15 cellular contexts compared by ENCODE assay signal in the genomic region with DNA sequence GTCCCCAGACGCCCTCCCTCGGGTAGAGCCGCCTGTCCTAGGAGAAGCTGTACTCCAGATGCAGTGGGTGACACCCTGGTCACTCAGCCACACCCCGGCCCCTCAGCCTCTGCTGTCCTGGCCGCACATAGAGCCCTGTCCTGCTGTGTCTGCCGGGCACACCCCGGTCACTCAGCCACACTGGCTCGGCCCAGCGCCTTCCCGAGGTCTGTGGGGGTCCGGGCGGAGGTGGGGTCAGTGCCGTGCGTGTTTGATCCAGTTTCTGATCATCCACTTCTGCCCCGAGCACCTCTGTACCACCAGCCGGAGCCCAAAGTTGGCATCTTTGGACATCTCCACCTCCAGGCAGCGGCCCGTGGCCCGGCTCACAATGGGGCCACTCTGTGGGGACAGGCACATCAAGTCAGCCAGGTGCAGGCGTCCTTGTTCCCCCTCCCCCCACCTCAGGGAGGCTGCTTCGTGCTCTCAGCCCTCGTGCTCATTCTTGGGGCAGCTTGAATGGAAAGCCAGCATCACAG.
"Had no signal": no experiment of that assay in that cellular context is flagged by ENCODE, and none has a peak within 500 bp of the region (broad histone marks: within the 10 kb centered on the region; RNA-seq: fewer than 3 reads in every experiment).

No MANE protein-coding gene starts in this region.

- DNase-seq: dermis blood vessel endothelial cell; dorsolateral prefrontal cortex; effector CD4-positive, alpha-beta T cell; effector memory CD4-positive, alpha-beta T cell; foreskin keratinocyte; hypothalamus; immature natural killer cell; islet precursor cell; kidney glomerular epithelial cell; left ventricle myocardium inferior; mammary epithelial cell; mesendoderm; midbrain had no signal

- ATAC-seq: foreskin keratinocyte, gastroesophageal sphincter had no signal

- H3K27ac Mint-ChIP-seq: immature natural killer cell, memory B cell had no signal

- H3K4me3 Mint-ChIP-seq: immature natural killer cell, memory B cell had no signal

- H3K4me1 Mint-ChIP-seq: immature natural killer cell, memory B cell had no signal
